In the genomic region with DNA sequence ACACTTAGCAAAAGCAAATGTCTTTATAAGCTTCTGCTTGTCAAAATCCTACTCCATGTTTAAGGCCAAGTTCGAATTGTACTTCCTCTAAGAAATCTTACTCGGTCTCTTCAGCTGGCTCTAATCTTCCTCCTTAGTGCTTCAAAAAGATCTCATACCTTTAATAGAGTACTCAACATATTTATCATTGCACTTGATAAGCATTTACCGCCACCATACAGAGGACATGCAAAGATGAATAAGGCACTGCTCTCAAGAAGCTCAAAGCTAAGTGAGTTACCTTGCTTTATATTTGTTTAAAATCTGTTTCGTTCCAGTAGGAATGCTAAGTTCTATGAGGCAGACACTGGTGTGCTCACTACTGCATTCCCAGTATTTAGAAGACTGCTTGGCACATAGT, we compare ENCODE assay signal across 27 cellular contexts.
"Had no signal": no experiment of that assay in that cellular context is flagged by ENCODE, and none has a peak within 500 bp of the region (broad histone marks: within the 10 kb centered on the region; RNA-seq: fewer than 3 reads in every experiment).

No MANE protein-coding gene starts in this region.

- H3K4me1 Mint-ChIP-seq: activated CD4-positive, alpha-beta memory T cell treated with anti-CD3 and anti-CD28 coated beads, Interleukin-2, amount 10 ng/mL, durations not matched to agents 7 days and 5 days; activated CD4-positive, alpha-beta T cell treated with anti-CD3 and anti-CD28 coated beads, Interleukin-2, amount 10 ng/mL, durations not matched to agents 7 days and 5 days had no signal

- ATAC-seq: activated T-cell treated with anti-CD3 and anti-CD28 coated beads, Interleukin-2, amount 50 U/mL, for 72 hours; esophagus mucosa; gastrocnemius medialis; WTC11 had no signal

- H3K36me3 ChIP-seq: brain microvascular endothelial cell had no signal

- H3K4me3 ChIP-seq: gastrocnemius medialis had no signal

- H3K9me3 Mint-ChIP-seq: activated T-cell treated with anti-CD3 and anti-CD28 coated beads, Interleukin-2, amount 50 U/mL, for 72 hours had no signal

- H3K4me3 Mint-ChIP-seq: activated CD4-positive, alpha-beta memory T cell treated with anti-CD3 and anti-CD28 coated beads, Interleukin-2, amount 10 ng/mL, durations not matched to agents 7 days and 5 days; activated CD4-positive, alpha-beta T cell treated with anti-CD3 and anti-CD28 coated beads, Interleukin-2, amount 10 ng/mL, durations not matched to agents 7 days and 5 days; activated naive CD8-positive, alpha-beta T cell; activated T-cell treated with anti-CD3 and anti-CD28 coated beads, Interleukin-2, amount 50 U/mL, for 24 hours; activated T-cell treated with anti-CD3 and anti-CD28 coated beads, Interleukin-2, amount 50 U/mL, for 72 hours; endodermal cell; WTC11 had no signal

- H3K27me3 ChIP-seq: brain microvascular endothelial cell, gastrocnemius medialis had no signal

- H3K27ac Mint-ChIP-seq: activated CD4-positive, alpha-beta memory T cell treated with anti-CD3 and anti-CD28 coated beads, Interleukin-2, amount 10 ng/mL, durations not matched to agents 7 days and 5 days; activated CD4-positive, alpha-beta T cell treated with anti-CD3 and anti-CD28 coated beads, Interleukin-2, amount 10 ng/mL, durations not matched to agents 7 days and 5 days; activated naive CD8-positive, alpha-beta T cell; activated T-cell treated with anti-CD3 and anti-CD28 coated beads, Interleukin-2, amount 50 U/mL, for 24 hours; activated T-cell treated with anti-CD3 and anti-CD28 coated beads, Interleukin-2, amount 50 U/mL, for 72 hours; endodermal cell; WTC11 had no signal

- H3K27ac ChIP-seq: brain microvascular endothelial cell, gastrocnemius medialis, VCaP had no signal

- H3K4me1 ChIP-seq: gastrocnemius medialis had no signal

- H3K9me3 ChIP-seq: gastrocnemius medialis had no signal

- DNase-seq: activated CD4-positive, alpha-beta memory T cell treated with anti-CD3 and anti-CD28 coated beads, Interleukin-2, amount 10 ng/mL, durations not matched to agents 7 days and 5 days; activated CD4-positive, alpha-beta T cell treated with anti-CD3 and anti-CD28 coated beads for 1 hour; activated CD4-positive, alpha-beta T cell treated with anti-CD3 and anti-CD28 coated beads for 4 hours; activated CD4-positive, alpha-beta T cell treated with anti-CD3 and anti-CD28 coated beads, Interleukin-2, amount 10 ng/mL, durations not matched to agents 7 days and 5 days; activated CD4-positive, alpha-beta T cell treated with anti-CD3 and anti-CD28 coated beads, Interleukin-2, amount 50 U/mL, for 4 hours; activated CD8-positive, alpha-beta memory T cell treated with anti-CD3 and anti-CD28 coated beads, Interleukin-2, amount 50 U/mL, for 48 hours; activated effector memory CD4-positive, alpha-beta T cell treated with Interleukin-2 at 50 U/mL for 16 hours; activated gamma-delta T cell treated with Interleukin-2 at 50 U/mL for 16 hours; activated naive CD4-positive, alpha-beta T cell treated with anti-CD3 and anti-CD28 coated beads, Interleukin-2, amount 50 U/mL, for 16 hours; activated naive CD4-positive, alpha-beta T cell treated with Interleukin-2 at 50 U/mL for 16 hours; activated T-cell treated with anti-CD3 and anti-CD28 coated beads for 4 hours; activated T-cell treated with anti-CD3 and anti-CD28 coated beads, Interleukin-2, amount 50 U/mL, for 24 hours; activated T-cell treated with anti-CD3 and anti-CD28 coated beads, Interleukin-2, amount 50 U/mL, for 72 hours; amniotic stem cell; anterior cingulate cortex; brain microvascular endothelial cell; caudate nucleus; effector memory CD4-positive, alpha-beta T cell; endodermal cell; foreskin fibroblast; gastrocnemius medialis; glutamatergic neuron; T-helper 2 cell had no signal

- H3K27me3 Mint-ChIP-seq: activated CD4-positive, alpha-beta memory T cell treated with anti-CD3 and anti-CD28 coated beads, Interleukin-2, amount 10 ng/mL, durations not matched to agents 7 days and 5 days; activated CD4-positive, alpha-beta T cell treated with anti-CD3 and anti-CD28 coated beads, Interleukin-2, amount 10 ng/mL, durations not matched to agents 7 days and 5 days; activated naive CD8-positive, alpha-beta T cell; activated T-cell treated with anti-CD3 and anti-CD28 coated beads, Interleukin-2, amount 50 U/mL, for 24 hours had no signal
